22 cellular contexts compared by ENCODE assay signal in the genomic region with DNA sequence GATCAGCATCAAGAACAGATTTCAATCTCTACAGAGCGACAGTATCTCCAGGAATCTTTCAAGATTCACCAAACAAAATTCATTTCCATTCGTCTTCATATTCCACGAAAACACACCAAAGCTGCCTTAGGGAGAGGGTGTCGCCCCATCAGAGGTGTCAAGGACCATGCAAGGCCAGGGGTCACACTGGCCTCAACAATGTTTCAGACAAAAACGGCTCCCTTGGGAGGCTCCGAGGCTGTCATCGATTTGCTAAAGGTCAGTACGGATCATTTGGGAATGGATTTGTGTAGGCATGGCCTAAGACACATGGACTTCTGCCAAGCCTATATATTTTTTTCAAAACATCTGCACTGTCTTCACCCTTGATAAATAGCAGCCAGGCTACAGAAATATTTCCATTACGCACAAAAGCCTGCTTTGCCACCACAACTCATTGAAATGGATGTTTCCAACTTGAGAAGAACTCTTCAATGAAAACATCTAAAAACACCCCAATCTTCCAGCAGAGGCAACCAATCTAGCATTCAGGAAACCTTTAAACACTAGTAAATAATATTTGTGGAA. TPM values are rescaled to one million over a fixed set of nuclear protein-coding genes. Genes with fewer than 3 reads are reported as not detected.
DNase-seq lines count a peak whose midpoint lies in the region; ATAC-seq and TF ChIP-seq lines count a peak whose summit lies in the region.
"Had no signal": no experiment of that assay in that cellular context is flagged by ENCODE, and none has a peak within 500 bp of the region (broad histone marks: within the 10 kb centered on the region; RNA-seq: fewer than 3 reads in every experiment).

No MANE protein-coding gene starts in this region.

- H3K36me3 Mint-ChIP-seq in nephron progenitor cell (ENCODE audit: low read depth), result no peaks in the 10 kb centered on the region
- no peaks in the 10 kb centered on the region for H3K36me3 Mint-ChIP-seq in T-helper 2 cell treated with Interferon-gamma antibody and Interleukin-4, amounts not matched to agents 5 μg/mL and 100 μg/mL, for 36 hours (ENCODE audit: low read depth)
- H3K36me3 Mint-ChIP-seq: CD4-positive, CD25-positive, alpha-beta regulatory T cell; memory B cell had no signal

- H3K9me3 ChIP-seq in heart left ventricle (no peaks in the 10 kb centered on the region), esophagus muscularis mucosa (no peaks in the 10 kb centered on the region), transverse colon (no peaks in the 10 kb centered on the region)
- H3K9me3 ChIP-seq: body of pancreas, Peyer's patch, tibial artery had no signal

- TF ChIP-seq POLR2A in heart left ventricle (IDR thresholded peaks at IDR 0.05), result no peak
- no peak for TF ChIP-seq POLR2A in esophagus muscularis mucosa (IDR thresholded peaks at IDR 0.05; ENCODE audit: low read depth)
- no peak for TF ChIP-seq POLR2A in transverse colon (IDR thresholded peaks at IDR 0.05)

- DNase-seq in heart left ventricle (peak in 1 of 5 donors; percentile 4), left ventricle myocardium superior (no peak), esophagus muscularis mucosa (ENCODE audit: extremely low spot score) (no peak), nephron progenitor cell (peak; percentile 59), transverse colon (no peak), NCI-H748 treated with DMSO at 0.1 percent for 48 hours (lab: John Stamatoyannopoulos, UW) (no peak)
- DNase-seq in T-helper 2 cell treated with Interferon-gamma antibody and Interleukin-4, amounts not matched to agents 5 μg/mL and 100 μg/mL, for 36 hours (ENCODE audit: low spot score), result no peak
- DNase-seq: 8988T; activated CD4-positive, alpha-beta T cell treated with anti-CD3 and anti-CD28 coated beads, Interleukin-2, amount 50 U/mL, for 4 hours; activated naive CD4-positive, alpha-beta T cell treated with anti-CD3 and anti-CD28 coated beads for 36 hours; body of pancreas; CD4-positive, CD25-positive, alpha-beta regulatory T cell; cortex of kidney; DMS79; head of caudate nucleus; NCI-H1105 treated with DMSO at 0.1 percent for 48 hours; NCI-H774; Peyer's patch; tibial artery had no signal

- H3K9me3 Mint-ChIP-seq in nephron progenitor cell, result no peaks in the 10 kb centered on the region
- H3K9me3 Mint-ChIP-seq in T-helper 2 cell treated with Interferon-gamma antibody and Interleukin-4, amounts not matched to agents 5 μg/mL and 100 μg/mL, for 36 hours, result no peaks in the 10 kb centered on the region
- H3K9me3 Mint-ChIP-seq: activated naive CD4-positive, alpha-beta T cell treated with anti-CD3 and anti-CD28 coated beads for 36 hours; CD4-positive, CD25-positive, alpha-beta regulatory T cell had no signal

- no peak for ATAC-seq in heart left ventricle
- ATAC-seq in left ventricle myocardium superior, result no peak
- no peak for ATAC-seq in HG02571 (IDR thresholded peaks at IDR 0.05; ENCODE audit: unreplicated experiment)
- ATAC-seq: body of pancreas had no signal

- H3K36me3 ChIP-seq in heart left ventricle (no peaks in the 10 kb centered on the region), esophagus muscularis mucosa (no peaks in the 10 kb centered on the region), transverse colon (no peaks in the 10 kb centered on the region)
- H3K36me3 ChIP-seq: Peyer's patch, tibial artery had no signal

- peak overlapping the region; percentile 78 for H3K27ac Mint-ChIP-seq in nephron progenitor cell
- H3K27ac Mint-ChIP-seq in T-helper 2 cell treated with Interferon-gamma antibody and Interleukin-4, amounts not matched to agents 5 μg/mL and 100 μg/mL, for 36 hours, result no peak overlapping the region
- H3K27ac Mint-ChIP-seq: activated naive CD4-positive, alpha-beta T cell treated with anti-CD3 and anti-CD28 coated beads for 36 hours; CD4-positive, CD25-positive, alpha-beta regulatory T cell; memory B cell had no signal

- no peak for TF ChIP-seq EP300 in esophagus muscularis mucosa (IDR thresholded peaks at IDR 0.05)
- TF ChIP-seq EP300 in transverse colon (IDR thresholded peaks at IDR 0.05; ENCODE audit: low read depth), result no peak

- H3K4me1 ChIP-seq in heart left ventricle (peaks cover 37 to 97% (median 90%) of the 10 kb centered on the region in 12 donors), esophagus muscularis mucosa (peaks cover 90 to 100% (median 100%) of the 10 kb centered on the region in 4 donors), transverse colon (peaks cover 53 to 91% (median 74%) of the 10 kb centered on the region in 4 donors)

- H3K27me3 ChIP-seq in heart left ventricle, result no peaks in the 10 kb centered on the region
- H3K27me3 ChIP-seq in esophagus muscularis mucosa, result no peaks in the 10 kb centered on the region
- H3K27me3 ChIP-seq in transverse colon, result no peaks in the 10 kb centered on the region
- H3K27me3 ChIP-seq: body of pancreas, Peyer's patch, tibial artery had no signal

- 69 to 78% (median 70%) methylated on average over 9 of the region's 9 CpGs for WGBS in heart left ventricle, 4 donors
- 66% methylated on average over 9 of the region's 9 CpGs for WGBS in esophagus muscularis mucosa
- 78 to 82% methylated on average over 1 to 9 of the region's 9 CpGs for WGBS in transverse colon (ENCODE audit: low coverage in 1 of 2), 2 donors

- intact Hi-C loops in heart left ventricle (cut with DNase I) (loop anchor here in 3 of 10 donors (5.0 kb wide), 3 partner anchors 37 to 53 kb away; partner anchors contain the start of gene VEZF1 (in 1 of the 3)), left ventricle myocardium superior (cut with micrococcal nuclease) (no loop called here), esophagus muscularis mucosa (cut with DNase I) (loop anchor here (5.0 kb wide), 1 partner anchor 68 kb away; no protein-coding TSS in a partner anchor), transverse colon (cut with DNase I; ENCODE audit: low total_unique reads) (loop anchor here (5.0 kb wide), 2 partner anchors 42 to 53 kb away; partner anchors contain the start of gene VEZF1)

- peaks cover 81% of the 10 kb centered on the region for H3K4me1 Mint-ChIP-seq in nephron progenitor cell
- peaks cover 22% of the 10 kb centered on the region for H3K4me1 Mint-ChIP-seq in T-helper 2 cell treated with Interferon-gamma antibody and Interleukin-4, amounts not matched to agents 5 μg/mL and 100 μg/mL, for 36 hours (ENCODE audit: low read depth)

- H3K4me3 Mint-ChIP-seq in nephron progenitor cell, result peak overlapping the region; percentile 19
- no peak overlapping the region for H3K4me3 Mint-ChIP-seq in T-helper 2 cell treated with Interferon-gamma antibody and Interleukin-4, amounts not matched to agents 5 μg/mL and 100 μg/mL, for 36 hours
- H3K4me3 Mint-ChIP-seq: activated naive CD4-positive, alpha-beta T cell treated with anti-CD3 and anti-CD28 coated beads for 36 hours; CD4-positive, CD25-positive, alpha-beta regulatory T cell; memory B cell had no signal

- peak overlapping the region in 7 of 12 donors; percentile 14 to 100 (median 39) for H3K27ac ChIP-seq in heart left ventricle
- H3K27ac ChIP-seq in esophagus muscularis mucosa (replicated peaks in 1 of 4), result peak overlapping the region; percentile 98 to 100 (median 100)
- H3K27ac ChIP-seq in transverse colon, result peak overlapping the region; percentile 91 to 99 (median 97)

- H3K27me3 Mint-ChIP-seq in nephron progenitor cell (ENCODE audit: low read depth, poor library complexity), result peaks cover 24% of the 10 kb centered on the region
- peaks cover 56% of the 10 kb centered on the region for H3K27me3 Mint-ChIP-seq in T-helper 2 cell treated with Interferon-gamma antibody and Interleukin-4, amounts not matched to agents 5 μg/mL and 100 μg/mL, for 36 hours (ENCODE audit: low read depth)

- no peak for TF ChIP-seq CTCF in heart left ventricle (IDR thresholded peaks at IDR 0.05)
- TF ChIP-seq CTCF in esophagus muscularis mucosa (IDR thresholded peaks at IDR 0.05), result no peak
- no peak for TF ChIP-seq CTCF in nephron progenitor cell (IDR thresholded peaks at IDR 0.05)
- TF ChIP-seq CTCF in transverse colon (IDR thresholded peaks at IDR 0.05), result no peak

- in situ Hi-C loops in transverse colon (cut with MboI; ENCODE audit: low pct_ligation_motif_present in 1 of 4, low pct_unique_long_range_greater_than_20kb in 1 of 4, low sequenced_read_pairs in 3 of 4), result no loop called here

- H3K4me3 ChIP-seq in heart left ventricle (no peak overlapping the region), esophagus muscularis mucosa (no peak overlapping the region), transverse colon (no peak overlapping the region)
- H3K4me3 ChIP-seq: body of pancreas, Peyer's patch, skin epidermis, tibial artery had no signal

RNA-seq across cellular contexts. Expression of gene CUEDC1, which starts 10.3 kb away (rescaled TPM):
- total RNA-seq in heart left ventricle, result 10 to 100 TPM; 37.6 to 68.5 (median 42.8) TPM
- polyA plus RNA-seq in heart left ventricle, result 10 to 100 TPM; 29.6 to 39.9 TPM
- total RNA-seq in left ventricle myocardium superior, result 55.0 TPM
- 10 to 100 TPM; 30.3 to 72.2 (median 51.2) TPM for total RNA-seq in esophagus muscularis mucosa
- 10 to 100 TPM; 20.2 to 27.3 (median 24.6) TPM for total RNA-seq in transverse colon
- total RNA-seq: CD4-positive, CD25-positive, alpha-beta regulatory T cell had no signal
- polyA plus RNA-seq: CD4-positive, CD25-positive, alpha-beta regulatory T cell had no signal

RNA-seq across cellular contexts. Expression of gene VEZF1, which starts 43.2 kb away (rescaled TPM):
- total RNA-seq in heart left ventricle, result 10 to 100 TPM; 58.9 to 85.6 (median 62.6) TPM
- 10 to 100 TPM; 18.2 to 46.4 TPM for polyA plus RNA-seq in heart left ventricle
- total RNA-seq in left ventricle myocardium superior, result 77.6 TPM
- 100 to 1,000 TPM in 3 of 4 donors, 10 to 100 TPM in 1; 98.9 to 154 (median 121) TPM for total RNA-seq in esophagus muscularis mucosa
- 10 to 100 TPM; 44.0 to 65.1 (median 50.1) TPM for total RNA-seq in transverse colon

Comparison
In these comparisons a context has a peak if more than half of its experiments do, and no peak if none do; other contexts are left out.
1. H3K27ac ChIP-seq: peak in every context shown above with its lines; median percentile 100 in esophagus muscularis mucosa; 97 in transverse colon; 39 in heart left ventricle.